22 cellular contexts compared by ENCODE assay signal in genomic region chr7:118948508-118948907, GRCh38.
"Had no signal": no experiment of that assay in that cellular context is flagged by ENCODE, and none has a peak within 500 bp of the region (broad histone marks: within the 10 kb centered on the region; RNA-seq: fewer than 3 reads in every experiment).

No MANE protein-coding gene starts in this region.

- DNase-seq: dermis blood vessel endothelial cell; dorsolateral prefrontal cortex; effector CD4-positive, alpha-beta T cell; effector memory CD4-positive, alpha-beta T cell; heart left ventricle; hypothalamus; immature natural killer cell; islet precursor cell; kidney; kidney glomerular epithelial cell; left lung; left ventricle myocardium superior; lower lobe of right lung; mucosa of descending colon; naive B cell had no signal

- H2AFZ ChIP-seq: hepatocyte had no signal

- H3K4me3 ChIP-seq: coronary artery, dorsolateral prefrontal cortex, esophagus muscularis mucosa, gastroesophageal sphincter, heart left ventricle, hepatocyte, left lung, lower lobe of right lung, mucosa of descending colon had no signal

- H3K9me3 ChIP-seq: left lung, lower lobe of right lung, mucosa of descending colon had no signal

- H3K36me3 ChIP-seq: esophagus muscularis mucosa, gastroesophageal sphincter, heart left ventricle, left lung, lower lobe of right lung had no signal

- H3K79me2 ChIP-seq: hepatocyte had no signal

- FAIRE-seq: colon, endothelial cell of umbilical vein had no signal

- H3K27ac ChIP-seq: coronary artery, dorsolateral prefrontal cortex, esophagus muscularis mucosa, foreskin keratinocyte, gastroesophageal sphincter, heart left ventricle, hepatocyte, left lung, lower lobe of right lung had no signal

- ATAC-seq: gastroesophageal sphincter, heart left ventricle, left lung, left ventricle myocardium superior, lower lobe of right lung, mucosa of descending colon had no signal

- H3K4me1 ChIP-seq: esophagus muscularis mucosa, foreskin keratinocyte, gastroesophageal sphincter, heart left ventricle, left lung, lower lobe of right lung had no signal

- H3K4me2 ChIP-seq: hepatocyte had no signal

- H3K27me3 ChIP-seq: esophagus muscularis mucosa, foreskin keratinocyte, gastroesophageal sphincter, heart left ventricle, hepatocyte, left lung had no signal
